In genomic region chr1:83928396-83928795, GRCh38 we compare ENCODE assay signal across 24 cellular contexts.
"Had no signal": no experiment of that assay in that cellular context is flagged by ENCODE, and none has a peak within 500 bp of the region (broad histone marks: within the 10 kb centered on the region; RNA-seq: fewer than 3 reads in every experiment).

No MANE protein-coding gene starts in this region.

- H3K27me3 Mint-ChIP-seq: activated naive CD4-positive, alpha-beta T cell treated with anti-CD3 and anti-CD28 coated beads, Interleukin-2, amount 10 ng/mL, durations not matched to agents 7 days and 5 days; dendritic cell treated with granulocyte-macrophage colony-stimulating factor and Interleukin-4, amounts not matched to agents 40 ng/mL and 50 ng/mL, for 4 days had no signal

- H3K27me3 ChIP-seq: breast epithelium, esophagus muscularis mucosa, foreskin keratinocyte, hepatocyte, neural progenitor cell, sigmoid colon had no signal

- H3K4me3 ChIP-seq: breast epithelium, esophagus muscularis mucosa, hepatocyte, neural progenitor cell, prostate gland, sigmoid colon, thoracic aorta had no signal

- H3K4me1 Mint-ChIP-seq: activated naive CD4-positive, alpha-beta T cell treated with anti-CD3 and anti-CD28 coated beads, Interleukin-2, amount 10 ng/mL, durations not matched to agents 7 days and 5 days; activated naive CD8-positive, alpha-beta T cell treated with anti-CD3 and anti-CD28 coated beads, Interleukin-2, amount 50 U/mL, for 24 hours; neural progenitor cell; stimulated activated effector memory CD8-positive, alpha-beta T cell treated with anti-CD3 and anti-CD28 coated beads, Interleukin-12 subunit alpha, Interleukin-12 subunit beta, amount 100 ng/mL, for 72 hours had no signal

- H3K9me3 ChIP-seq: breast epithelium, esophagus muscularis mucosa, prostate gland, sigmoid colon, thoracic aorta had no signal

- H3K9me3 Mint-ChIP-seq: activated naive CD4-positive, alpha-beta T cell treated with anti-CD3 and anti-CD28 coated beads, Interleukin-2, amount 10 ng/mL, durations not matched to agents 7 days and 5 days; activated naive CD8-positive, alpha-beta T cell treated with anti-CD3 and anti-CD28 coated beads, Interleukin-2, amount 50 U/mL, for 24 hours; dendritic cell treated with granulocyte-macrophage colony-stimulating factor and Interleukin-4, amounts not matched to agents 40 ng/mL and 50 ng/mL, for 4 days; neural progenitor cell; stimulated activated effector memory CD8-positive, alpha-beta T cell treated with anti-CD3 and anti-CD28 coated beads, Interleukin-12 subunit alpha, Interleukin-12 subunit beta, amount 100 ng/mL, for 72 hours had no signal

- H3K36me3 Mint-ChIP-seq: activated naive CD4-positive, alpha-beta T cell treated with anti-CD3 and anti-CD28 coated beads, Interleukin-2, amount 10 ng/mL, durations not matched to agents 7 days and 5 days; neural progenitor cell; stimulated activated effector memory CD8-positive, alpha-beta T cell treated with anti-CD3 and anti-CD28 coated beads, Interleukin-12 subunit alpha, Interleukin-12 subunit beta, amount 100 ng/mL, for 72 hours had no signal

- DNase-seq: activated CD4-positive, alpha-beta T cell treated with anti-CD3 and anti-CD28 coated beads, Interleukin-2, amount 50 U/mL, for 1 hour; activated CD4-positive, CD25-positive, alpha-beta regulatory T cell treated with anti-CD3 and anti-CD28 coated beads, Interleukin-2, amount 50 U/mL, for 72 hours; activated CD8-positive, alpha-beta memory T cell treated with anti-CD3 and anti-CD28 coated beads for 24 hours; activated CD8-positive, alpha-beta memory T cell treated with anti-CD3 and anti-CD28 coated beads, Interleukin-2, amount 50 U/mL, for 48 hours; activated effector memory CD4-positive, alpha-beta T cell treated with Interleukin-2 at 50 U/mL for 16 hours; activated naive CD4-positive, alpha-beta T cell treated with anti-CD3 and anti-CD28 coated beads, Interleukin-2, amount 10 ng/mL, durations not matched to agents 7 days and 5 days; activated naive CD8-positive, alpha-beta T cell treated with anti-CD3 and anti-CD28 coated beads, Interleukin-2, amount 50 U/mL, for 24 hours; activated T-cell treated with anti-CD3 and anti-CD28 coated beads, Interleukin-2, amount 50 U/mL, for 48 hours; aorta; effector memory CD4-positive, alpha-beta T cell; foreskin keratinocyte; sigmoid colon; stimulated activated CD4-positive, alpha-beta T cell treated with anti-CD3 and anti-CD28 coated beads, Interleukin-4, amount 100 ng/mL, for 24 hours; SW 1271; T-helper 2 cell had no signal

- H3K36me3 ChIP-seq: breast epithelium, neural progenitor cell, prostate gland had no signal

- H3K27ac ChIP-seq: breast epithelium, esophagus muscularis mucosa, foreskin keratinocyte, hepatocyte, neural progenitor cell, prostate gland, sigmoid colon, VCaP had no signal

- H3K4me1 ChIP-seq: breast epithelium, foreskin keratinocyte, neural progenitor cell, prostate gland had no signal

- H3K27ac Mint-ChIP-seq: activated naive CD4-positive, alpha-beta T cell treated with anti-CD3 and anti-CD28 coated beads, Interleukin-2, amount 10 ng/mL, durations not matched to agents 7 days and 5 days; activated naive CD8-positive, alpha-beta T cell treated with anti-CD3 and anti-CD28 coated beads, Interleukin-2, amount 50 U/mL, for 24 hours; dendritic cell treated with granulocyte-macrophage colony-stimulating factor and Interleukin-4, amounts not matched to agents 40 ng/mL and 50 ng/mL, for 4 days; neural progenitor cell; stimulated activated effector memory CD8-positive, alpha-beta T cell treated with anti-CD3 and anti-CD28 coated beads, Interleukin-12 subunit alpha, Interleukin-12 subunit beta, amount 100 ng/mL, for 72 hours had no signal

- ATAC-seq: activated naive CD8-positive, alpha-beta T cell treated with anti-CD3 and anti-CD28 coated beads, Interleukin-2, amount 50 U/mL, for 24 hours; foreskin keratinocyte; stimulated activated effector memory CD8-positive, alpha-beta T cell treated with anti-CD3 and anti-CD28 coated beads, Interleukin-12 subunit alpha, Interleukin-12 subunit beta, amount 100 ng/mL, for 72 hours had no signal

- H3K4me3 Mint-ChIP-seq: activated naive CD4-positive, alpha-beta T cell treated with anti-CD3 and anti-CD28 coated beads, Interleukin-2, amount 10 ng/mL, durations not matched to agents 7 days and 5 days; activated naive CD8-positive, alpha-beta T cell treated with anti-CD3 and anti-CD28 coated beads, Interleukin-2, amount 50 U/mL, for 24 hours; dendritic cell treated with granulocyte-macrophage colony-stimulating factor and Interleukin-4, amounts not matched to agents 40 ng/mL and 50 ng/mL, for 4 days; neural progenitor cell; stimulated activated effector memory CD8-positive, alpha-beta T cell treated with anti-CD3 and anti-CD28 coated beads, Interleukin-12 subunit alpha, Interleukin-12 subunit beta, amount 100 ng/mL, for 72 hours had no signal
